17 cellular contexts compared by ENCODE assay signal in the genomic region with DNA sequence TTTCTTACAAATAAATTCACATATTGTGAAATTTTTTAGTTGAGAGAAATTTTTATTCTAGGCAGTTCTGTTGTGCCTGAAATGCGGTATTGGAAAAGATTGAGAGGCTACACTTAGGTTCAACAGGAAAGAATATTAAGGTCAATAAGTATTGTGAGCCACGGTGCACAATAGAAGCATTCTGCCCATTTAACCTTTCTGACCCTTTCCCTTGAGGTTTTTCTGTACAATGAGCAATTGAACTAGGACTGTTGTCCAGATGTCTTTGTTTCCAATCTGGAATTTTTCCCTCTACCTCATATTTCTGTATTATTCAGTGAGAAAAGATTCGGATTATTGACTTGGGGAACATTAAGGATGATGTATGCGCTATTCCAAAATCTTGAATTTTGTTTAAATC.
"Had no signal": no experiment of that assay in that cellular context is flagged by ENCODE, and none has a peak within 500 bp of the region (broad histone marks: within the 10 kb centered on the region; RNA-seq: fewer than 3 reads in every experiment).

No MANE protein-coding gene starts in this region.

- H3K27ac Mint-ChIP-seq: naive thymus-derived CD8-positive, alpha-beta T cell; neural progenitor cell; progenitor cell of endocrine pancreas had no signal

- H3K27me3 Mint-ChIP-seq: naive thymus-derived CD8-positive, alpha-beta T cell; progenitor cell of endocrine pancreas had no signal

- H2AFZ ChIP-seq: neural progenitor cell had no signal

- DNase-seq: esophagus squamous epithelium; gastrocnemius medialis; islet precursor cell; mucosa of descending colon; naive thymus-derived CD8-positive, alpha-beta T cell; nucleus accumbens; pancreas; right cardiac atrium; stimulated activated CD4-positive, alpha-beta T cell treated with anti-CD3 and anti-CD28 coated beads, Interleukin-12 subunit alpha, Interleukin-12 subunit beta, amount 100 ng/mL, for 4 hours; stimulated activated naive CD4-positive, alpha-beta T cell; stomach; substantia nigra; transverse colon had no signal

- ATAC-seq: gastrocnemius medialis; left lobe of liver; mucosa of descending colon; naive thymus-derived CD8-positive, alpha-beta T cell; pancreas; right cardiac atrium had no signal

- H3K4me3 ChIP-seq: esophagus squamous epithelium, gastrocnemius medialis, mucosa of descending colon, neural progenitor cell, pancreas, stomach, thoracic aorta, transverse colon had no signal

- H3K36me3 ChIP-seq: esophagus squamous epithelium, gastrocnemius medialis, neural progenitor cell, pancreas, stomach, thoracic aorta, transverse colon had no signal

- H3K4me1 Mint-ChIP-seq: naive thymus-derived CD8-positive, alpha-beta T cell had no signal

- H3K9me3 ChIP-seq: gastrocnemius medialis, mucosa of descending colon, pancreas, thoracic aorta, transverse colon had no signal

- H3K4me2 ChIP-seq: neural progenitor cell had no signal

- FAIRE-seq: pancreas had no signal

- H3K4me3 Mint-ChIP-seq: naive thymus-derived CD8-positive, alpha-beta T cell; neural progenitor cell had no signal

- H3K9ac ChIP-seq: neural progenitor cell had no signal

- H3K27ac ChIP-seq: esophagus squamous epithelium, gastrocnemius medialis, neural progenitor cell, pancreas, stomach, thoracic aorta, transverse colon had no signal

- H3K4me1 ChIP-seq: pancreas had no signal

- H3K27me3 ChIP-seq: esophagus squamous epithelium, gastrocnemius medialis, neural progenitor cell, pancreas, stomach, transverse colon had no signal
